ENCODE assay signal across 13 cellular contexts in the genomic region with DNA sequence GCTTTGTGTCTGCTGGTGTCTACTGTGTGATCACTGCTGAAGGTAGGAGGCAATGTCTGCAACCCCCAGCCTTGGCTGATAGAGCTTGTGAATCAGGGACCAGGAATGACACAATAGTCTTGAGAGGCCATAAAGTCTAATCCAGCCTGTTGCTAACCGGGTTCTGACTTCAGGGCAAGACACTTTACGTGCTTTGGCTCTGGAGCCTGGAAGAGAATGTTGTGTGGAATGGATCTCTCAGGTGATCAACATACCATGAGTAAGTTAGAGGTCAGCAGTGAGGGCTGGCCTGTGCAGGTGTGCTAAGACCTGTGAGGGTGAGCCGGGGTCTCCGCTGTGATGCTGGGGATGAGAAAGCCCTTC. TPM values are rescaled to one million over a fixed set of nuclear protein-coding genes. Genes with fewer than 3 reads are reported as not detected.
DNase-seq lines count a peak whose midpoint lies in the region; ATAC-seq and TF ChIP-seq lines count a peak whose summit lies in the region.
"Had no signal": no experiment of that assay in that cellular context is flagged by ENCODE, and none has a peak within 500 bp of the region (broad histone marks: within the 10 kb centered on the region; RNA-seq: fewer than 3 reads in every experiment).

No MANE protein-coding gene starts in this region.

- no peak overlapping the region for H2BK12ac ChIP-seq in neuronal stem cell (ENCODE audit: low read length)

- H3K4me1 Mint-ChIP-seq in activated naive CD8-positive, alpha-beta T cell treated with anti-CD3 and anti-CD28 coated beads, Interleukin-2, amount 50 U/mL, for 24 hours = peaks cover 6% of the 10 kb centered on the region

- H3K14ac ChIP-seq in neuronal stem cell (ENCODE audit: low read length) = no peak overlapping the region

- no peak overlapping the region for H4K8ac ChIP-seq in neuronal stem cell (ENCODE audit: low read depth, low read length)

- TF ChIP-seq POLR2A in gastroesophageal sphincter (IDR thresholded peaks at IDR 0.05) = no peak
- peak in 1 of 2 donors; percentile 34 for TF ChIP-seq POLR2A in sigmoid colon (IDR thresholded peaks at IDR 0.05)

- no peak overlapping the region for H3K18ac ChIP-seq in neuronal stem cell (ENCODE audit: low read length)

- ATAC-seq in gastroesophageal sphincter = peak; percentile 42
- ATAC-seq in esophagus mucosa = no peak
- ATAC-seq in activated naive CD8-positive, alpha-beta T cell treated with anti-CD3 and anti-CD28 coated beads, Interleukin-2, amount 50 U/mL, for 24 hours = no peak
- ATAC-seq: naive thymus-derived CD8-positive, alpha-beta T cell; WTC11 had no signal

- intact Hi-C loops in sigmoid colon (cut with DNase I) = loop anchor here (2.0 kb wide), 1 partner anchor 26 kb away; no protein-coding TSS in a partner anchor

- WGBS in gastroesophageal sphincter (ENCODE audit: low coverage in 1 of 2), 2 donors = 61% methylated on average over 3 of the region's 4 CpGs; no CpG with 5 or more reads in 1 of the 2 donors
- 72 to 76% methylated on average over 4 of the region's 4 CpGs for WGBS in sigmoid colon, 2 donors
- no CpG with 5 or more reads among the region's 4 CpGs for WGBS in neuronal stem cell (ENCODE audit: extremely low coverage in 2 of 2, insufficient read length in 2 of 2, insufficient replicate concordance in 1 of 2), 2 donors

- H3K4me3 ChIP-seq in gastroesophageal sphincter = peak overlapping the region in 1 of 2 donors; percentile 98
- peak overlapping the region in 3 of 4 donors; percentile 11 to 98 (median 23) for H3K4me3 ChIP-seq in sigmoid colon
- H3K4me3 ChIP-seq in BE2C (ENCODE audit: low read depth, low read length) = no peak overlapping the region
- H3K4me3 ChIP-seq in neuronal stem cell (ENCODE audit: low read length in 2 of 2) = no peak overlapping the region

- TF ChIP-seq EP300 in gastroesophageal sphincter (IDR thresholded peaks at IDR 0.05) (no peak), sigmoid colon (IDR thresholded peaks at IDR 0.05) (peak in 1 of 4 donors; percentile 59)

- H3K27me3 Mint-ChIP-seq in activated naive CD8-positive, alpha-beta T cell treated with anti-CD3 and anti-CD28 coated beads, Interleukin-2, amount 50 U/mL, for 24 hours = peaks cover 71% of the 10 kb centered on the region

- H2AK5ac ChIP-seq in neuronal stem cell (ENCODE audit: low read depth, low read length) = no peak overlapping the region

- H3K9me3 Mint-ChIP-seq in activated naive CD8-positive, alpha-beta T cell treated with anti-CD3 and anti-CD28 coated beads, Interleukin-2, amount 50 U/mL, for 24 hours = no peaks in the 10 kb centered on the region
- H3K9me3 Mint-ChIP-seq: naive thymus-derived CD8-positive, alpha-beta T cell; WTC11 had no signal

- no peaks in the 10 kb centered on the region for H3K27me3 ChIP-seq in gastroesophageal sphincter
- H3K27me3 ChIP-seq in sigmoid colon = no peaks in the 10 kb centered on the region
- H3K27me3 ChIP-seq in BE2C = peaks cover 58% of the 10 kb centered on the region
- no peaks in the 10 kb centered on the region for H3K27me3 ChIP-seq in neuronal stem cell (ENCODE audit: control insufficient read depth in 3 of 3, insufficient read depth in 3 of 3, low read depth in 1 of 3, low read length in 3 of 3)

- peak; percentile 81 for DNase-seq in ELF-1 (ENCODE audit: low read depth, low spot score)
- peak; percentile 32 for DNase-seq in T1000 (lab: John Stamatoyannopoulos, UW)
- DNase-seq in sigmoid colon = peak; percentile 84
- no peak for DNase-seq in BE2C
- DNase-seq in activated naive CD8-positive, alpha-beta T cell treated with anti-CD3 and anti-CD28 coated beads, Interleukin-2, amount 50 U/mL, for 24 hours = no peak
- DNase-seq in neuronal stem cell (ENCODE audit: low spot score) = no peak
- DNase-seq: DMS53; MV-4-11; naive thymus-derived CD8-positive, alpha-beta T cell; OCI-M1 had no signal

- H3K9ac ChIP-seq in neuronal stem cell (ENCODE audit: low read depth, low read length, poor library complexity) = no peak overlapping the region

- no peak overlapping the region for H3K23ac ChIP-seq in neuronal stem cell (ENCODE audit: low read depth, low read length, poor library complexity)

- H2BK15ac ChIP-seq in neuronal stem cell (ENCODE audit: low read length) = no peak overlapping the region

- H2BK120ac ChIP-seq in neuronal stem cell (ENCODE audit: low read depth, low read length) = no peak overlapping the region

- H3K4me2 ChIP-seq in neuronal stem cell (ENCODE audit: insufficient read depth, low read length, poor library complexity, severe bottlenecking) = no peak overlapping the region

- H2BK5ac ChIP-seq in neuronal stem cell (ENCODE audit: low read length) = no peak overlapping the region

- H3K79me1 ChIP-seq in neuronal stem cell (ENCODE audit: low read depth, low read length) = peaks cover 16% of the 10 kb centered on the region

- no peaks in the 10 kb centered on the region for H3K36me3 Mint-ChIP-seq in activated naive CD8-positive, alpha-beta T cell treated with anti-CD3 and anti-CD28 coated beads, Interleukin-2, amount 50 U/mL, for 24 hours (ENCODE audit: low read depth)
- H3K36me3 Mint-ChIP-seq: naive thymus-derived CD8-positive, alpha-beta T cell had no signal

- H3K27ac Mint-ChIP-seq in activated naive CD8-positive, alpha-beta T cell treated with anti-CD3 and anti-CD28 coated beads, Interleukin-2, amount 50 U/mL, for 24 hours = no peak overlapping the region
- H3K27ac Mint-ChIP-seq: naive thymus-derived CD8-positive, alpha-beta T cell had no signal

- H2AFZ ChIP-seq in neuronal stem cell (ENCODE audit: low read length) = no peak overlapping the region

- H4K91ac ChIP-seq in neuronal stem cell (ENCODE audit: low read depth, low read length, poor library complexity) = no peak overlapping the region

- TF ChIP-seq CTCF in gastroesophageal sphincter (IDR thresholded peaks at IDR 0.05) (peak in 1 of 4 experiments; percentile 29), sigmoid colon (IDR thresholded peaks at IDR 0.05) (no peak), BE2C (IDR thresholded peaks at IDR 0.05; ENCODE audit: low read depth, low read length) (no peak)

- no peak overlapping the region for H3K4me3 Mint-ChIP-seq in activated naive CD8-positive, alpha-beta T cell treated with anti-CD3 and anti-CD28 coated beads, Interleukin-2, amount 50 U/mL, for 24 hours
- H3K4me3 Mint-ChIP-seq: naive thymus-derived CD8-positive, alpha-beta T cell; WTC11 had no signal

- peaks cover 0 to 14% of the 10 kb centered on the region in 2 donors for H3K36me3 ChIP-seq in gastroesophageal sphincter
- peaks cover 0 to 22% (median 8%) of the 10 kb centered on the region in 4 donors for H3K36me3 ChIP-seq in sigmoid colon
- no peaks in the 10 kb centered on the region for H3K36me3 ChIP-seq in BE2C
- peaks cover 16 to 72% of the 10 kb centered on the region in 2 donors for H3K36me3 ChIP-seq in neuronal stem cell (replicated peaks in 1 of 2; ENCODE audit: control insufficient read depth in 2 of 2, insufficient read depth in 2 of 2, low read length in 2 of 2)

- no peaks in the 10 kb centered on the region for H3K9me3 ChIP-seq in gastroesophageal sphincter
- H3K9me3 ChIP-seq in sigmoid colon = no peaks in the 10 kb centered on the region
- no peaks in the 10 kb centered on the region for H3K9me3 ChIP-seq in BE2C
- peaks cover 0 to 4% of the 10 kb centered on the region in 2 donors for H3K9me3 ChIP-seq in neuronal stem cell (replicated peaks in 1 of 2; ENCODE audit: control insufficient read depth in 2 of 2, insufficient read depth in 1 of 2, low read depth in 1 of 2, low read length in 2 of 2)

- peak overlapping the region; percentile 95 to 99 (median 98) for H3K27ac ChIP-seq in gastroesophageal sphincter
- H3K27ac ChIP-seq in sigmoid colon = peak overlapping the region; percentile 98 to 100 (median 99)
- H3K27ac ChIP-seq in neuronal stem cell (replicated peaks; ENCODE audit: low read length) = no peak overlapping the region

- no peak overlapping the region for H3K4ac ChIP-seq in neuronal stem cell (ENCODE audit: low read length)

- peaks cover 2 to 86% (median 51%) of the 10 kb centered on the region in 3 donors for H3K4me1 ChIP-seq in gastroesophageal sphincter
- H3K4me1 ChIP-seq in sigmoid colon = peaks cover 0 to 85% (median 80%) of the 10 kb centered on the region in 4 donors
- H3K4me1 ChIP-seq in BE2C = no peaks in the 10 kb centered on the region
- H3K4me1 ChIP-seq in neuronal stem cell (ENCODE audit: control insufficient read depth in 2 of 2, insufficient read depth in 1 of 2, low read depth in 1 of 2, low read length in 2 of 2) = peaks cover 11 to 13% of the 10 kb centered on the region in 2 donors

RNA-seq across cellular contexts. Expression of a gene that starts 5.6 kb away (rescaled TPM):
- total RNA-seq in gastroesophageal sphincter (100 to 1,000 TPM; 478 to 945 (median 543) TPM), sigmoid colon (1,000 to 10,000 TPM in 1 of 4 donors, 100 to 1,000 TPM in 3; 306 to 1,039 (median 489) TPM), esophagus mucosa (30.8 TPM)
- polyA plus RNA-seq in sigmoid colon = 10 to 100 TPM; 24.0 to 83.5 (median 25.2) TPM
- polyA plus RNA-seq in BE2C (2012; ENCODE audit: insufficient read depth, insufficient read length, low read depth) = 11.5 TPM
- polyA plus RNA-seq in neuronal stem cell (2013, experiment 1 of 2) = 117 TPM
- polyA plus RNA-seq in neuronal stem cell (2013, experiment 2 of 2) = 118 TPM
- total RNA-seq: naive thymus-derived CD8-positive, alpha-beta T cell had no signal
- polyA plus RNA-seq: naive thymus-derived CD8-positive, alpha-beta T cell had no signal

RNA-seq across cellular contexts. Expression of a gene that starts 5.7 kb away (rescaled TPM):
- total RNA-seq in gastroesophageal sphincter (100 to 1,000 TPM; 278 to 618 (median 440) TPM), sigmoid colon (100 to 1,000 TPM; 235 to 598 (median 350) TPM), esophagus mucosa (27.5 TPM)
- 10 to 100 TPM in 2 of 3 donors, 1 to 10 TPM in 1; 9.2 to 60.5 (median 10.8) TPM for polyA plus RNA-seq in sigmoid colon
- polyA plus RNA-seq in BE2C (2012; ENCODE audit: insufficient read depth, insufficient read length, low read depth) = 4.1 TPM
- 42.8 TPM for polyA plus RNA-seq in neuronal stem cell (2013, experiment 1 of 2)
- 45.1 TPM for polyA plus RNA-seq in neuronal stem cell (2013, experiment 2 of 2)
- total RNA-seq: naive thymus-derived CD8-positive, alpha-beta T cell had no signal
- polyA plus RNA-seq: naive thymus-derived CD8-positive, alpha-beta T cell had no signal

Comparison
In these comparisons a context has a peak if more than half of its experiments do, and no peak if none do; other contexts are left out.
1. DNase-seq: peak in ELF-1 (single experiment), T1000 (single experiment) and sigmoid colon (single experiment); none in BE2C (single experiment), activated naive CD8-positive, alpha-beta T cell treated with anti-CD3 and anti-CD28 coated beads, Interleukin-2, amount 50 U/mL, for 24 hours (single experiment) and neuronal stem cell (single experiment).
2. H3K4me3 ChIP-seq: peak in sigmoid colon (3 of 4); none in BE2C (single experiment) and neuronal stem cell (0 of 2).